Comparison of ENCODE assay signal across 13 cellular contexts in the genomic region with DNA sequence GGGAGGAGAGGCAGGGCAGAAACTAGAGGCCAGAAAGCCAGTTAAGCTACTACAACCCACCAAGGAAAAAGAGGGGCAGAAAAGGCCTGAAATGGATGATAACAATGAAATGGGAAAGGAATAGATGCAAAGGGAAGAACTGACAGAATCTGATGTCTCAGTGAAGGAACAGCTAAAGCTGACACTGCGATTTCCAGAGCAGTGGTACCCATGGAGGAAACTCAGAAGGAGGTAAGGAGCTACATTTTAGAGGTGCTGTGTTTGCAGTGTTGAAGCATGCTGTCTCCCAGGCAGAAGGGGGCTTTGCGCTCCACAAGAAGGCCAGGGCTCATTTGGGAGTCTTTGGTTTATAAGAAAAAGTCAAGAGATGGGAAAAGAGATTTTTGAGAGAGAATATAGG. TPM values are rescaled to one million over a fixed set of nuclear protein-coding genes. Genes with fewer than 3 reads are reported as not detected.
DNase-seq lines count a peak whose midpoint lies in the region; ATAC-seq and TF ChIP-seq lines count a peak whose summit lies in the region.
"Had no signal": no experiment of that assay in that cellular context is flagged by ENCODE, and none has a peak within 500 bp of the region (broad histone marks: within the 10 kb centered on the region; RNA-seq: fewer than 3 reads in every experiment).

No MANE protein-coding gene starts in this region.

- H3K36me3 ChIP-seq in body of pancreas (replicated peaks in 1 of 2; ENCODE audit: insufficient read depth in 1 of 2, low read depth in 2 of 2): peaks cover 1 to 4% of the 10 kb centered on the region in 2 donors
- H3K36me3 ChIP-seq in mucosa of rectum (ENCODE audit: control insufficient read depth in 2 of 2, insufficient read depth in 2 of 2, low read length in 2 of 2): peaks cover 36 to 38% of the 10 kb centered on the region in 2 donors
- H3K36me3 ChIP-seq in tibial nerve: peaks cover 0 to 50% (median 8%) of the 10 kb centered on the region in 3 donors

- no peaks in the 10 kb centered on the region for H3K9me3 ChIP-seq in body of pancreas
- no peaks in the 10 kb centered on the region for H3K9me3 ChIP-seq in mucosa of rectum (ENCODE audit: control insufficient read depth in 2 of 2, low read length in 2 of 2)
- no peaks in the 10 kb centered on the region for H3K9me3 ChIP-seq in tibial nerve

- peaks cover 83% of the 10 kb centered on the region for H3K4me1 ChIP-seq in body of pancreas
- peaks cover 33 to 47% of the 10 kb centered on the region in 2 donors for H3K4me1 ChIP-seq in mucosa of rectum (ENCODE audit: control insufficient read depth in 2 of 2, insufficient read depth in 2 of 2, low read length in 2 of 2)
- peaks cover 5 to 63% (median 33%) of the 10 kb centered on the region in 4 donors for H3K4me1 ChIP-seq in tibial nerve

- H3K4me3 Mint-ChIP-seq in activated T-cell treated with anti-CD3 and anti-CD28 coated beads, Interleukin-2, amount 50 U/mL, for 24 hours: peak overlapping the region; percentile 5
- H3K4me3 Mint-ChIP-seq: GM23338, naive B cell had no signal

- intact Hi-C loops in body of pancreas (cut with DNase I): no loop called here

- no peak overlapping the region for H3K9ac ChIP-seq in mucosa of rectum (ENCODE audit: low read depth in 1 of 2, low read length in 2 of 2)

- H3K27me3 ChIP-seq in body of pancreas (no peaks in the 10 kb centered on the region), mucosa of rectum (ENCODE audit: control insufficient read depth in 2 of 2, insufficient read depth in 2 of 2, low read length in 2 of 2) (no peaks in the 10 kb centered on the region), tibial nerve (no peaks in the 10 kb centered on the region)

- H3K4me3 ChIP-seq in body of pancreas: no peak overlapping the region
- H3K4me3 ChIP-seq in mucosa of rectum (ENCODE audit: low read length in 2 of 2): no peak overlapping the region
- H3K4me3 ChIP-seq in tibial nerve: no peak overlapping the region
- H3K4me3 ChIP-seq: GM23338 had no signal

- peaks cover 64% of the 10 kb centered on the region for H3K36me3 Mint-ChIP-seq in activated T-cell treated with anti-CD3 and anti-CD28 coated beads, Interleukin-2, amount 50 U/mL, for 24 hours (ENCODE audit: low read depth)

- peak overlapping the region in 3 of 4 donors; percentile 37 to 96 (median 42) for H3K27ac ChIP-seq in body of pancreas
- H3K27ac ChIP-seq in mucosa of rectum (ENCODE audit: low read depth in 2 of 2, low read length in 2 of 2): peak overlapping the region; percentile 12 to 20
- peak overlapping the region in 3 of 4 donors; percentile 43 to 99 (median 86) for H3K27ac ChIP-seq in tibial nerve

- H3K27me3 Mint-ChIP-seq in activated T-cell treated with anti-CD3 and anti-CD28 coated beads, Interleukin-2, amount 50 U/mL, for 24 hours: no peaks in the 10 kb centered on the region
- H3K27me3 Mint-ChIP-seq: naive B cell had no signal

- H3K4me1 Mint-ChIP-seq in activated T-cell treated with anti-CD3 and anti-CD28 coated beads, Interleukin-2, amount 50 U/mL, for 24 hours (ENCODE audit: low read depth): peaks cover 78% of the 10 kb centered on the region

- TF ChIP-seq POLR2A in body of pancreas (IDR thresholded peaks at IDR 0.05) (no peak), tibial nerve (IDR thresholded peaks at IDR 0.05) (no peak)

- H3K9me3 Mint-ChIP-seq in activated T-cell treated with anti-CD3 and anti-CD28 coated beads, Interleukin-2, amount 50 U/mL, for 24 hours: no peaks in the 10 kb centered on the region
- H3K9me3 Mint-ChIP-seq: GM23338, naive B cell had no signal

- H3K27ac Mint-ChIP-seq in activated T-cell treated with anti-CD3 and anti-CD28 coated beads, Interleukin-2, amount 50 U/mL, for 24 hours: peak overlapping the region; percentile 6
- H3K27ac Mint-ChIP-seq: GM23338 had no signal

- no peak for TF ChIP-seq EP300 in tibial nerve (IDR thresholded peaks at IDR 0.05)

- WGBS in body of pancreas, 2 donors: 95 to 100% methylated on average over 2 of the region's 2 CpGs
- 96 to 97% methylated on average over 2 of the region's 2 CpGs for WGBS in tibial nerve, 2 donors

- ATAC-seq in body of pancreas: no peak
- ATAC-seq: GM23338 had no signal

- TF ChIP-seq CTCF in body of pancreas (IDR thresholded peaks at IDR 0.05) (no peak), tibial nerve (IDR thresholded peaks at IDR 0.05) (no peak)

- DNase-seq in activated T-cell treated with anti-CD3 and anti-CD28 coated beads, Interleukin-2, amount 50 U/mL, for 24 hours: no peak
- DNase-seq in activated T-cell treated with anti-CD3 and anti-CD28 coated beads, Interleukin-2, amount 50 U/mL, for 48 hours: no peak
- no peak for DNase-seq in body of pancreas
- DNase-seq in tibial nerve (ENCODE audit: low spot score in 2 of 2): no peak
- no peak for DNase-seq in activated CD8-positive, alpha-beta memory T cell treated with anti-CD3 and anti-CD28 coated beads, Interleukin-2, amount 50 U/mL, for 4 hours
- no peak for DNase-seq in UCSD-AML1 (lab: John Stamatoyannopoulos, UW; ENCODE audit: unreplicated experiment)
- no peak for DNase-seq in NCI-H1092 treated with DMSO at 0.1 percent for 48 hours (lab: John Stamatoyannopoulos, UW)
- DNase-seq: cerebellar nuclear complex, Karpas-422, naive B cell, NCI-H446 had no signal

RNA-seq across cellular contexts. Expression of a gene that starts 38.0 kb away (rescaled TPM):
- total RNA-seq in body of pancreas (10 to 100 TPM; 48.5 to 60.4 TPM), tibial nerve (100 to 1,000 TPM; 121 to 171 (median 150) TPM)

Comparison
In these comparisons a context has a peak if more than half of its experiments do, and no peak if none do; other contexts are left out.
1. H3K27ac ChIP-seq: peak in every context shown above with its lines; median percentile 86 in tibial nerve; 42 in body of pancreas; 16 in mucosa of rectum.